In genomic region chr5:11182441-11183080, GRCh38 we compare ENCODE assay signal across 8 cellular contexts.
DNase-seq lines count a peak whose midpoint lies in the region; ATAC-seq and TF ChIP-seq lines count a peak whose summit lies in the region.

No MANE protein-coding gene starts in this region.

- H3K4me3 ChIP-seq in Panc1 (ENCODE audit: low read depth in 2 of 2, low read length in 2 of 2) (no peak overlapping the region), tibial artery (no peak overlapping the region)
- H3K4me3 ChIP-seq in effector memory CD4-positive, alpha-beta T cell (ENCODE audit: insufficient read depth, low read depth, low read length, poor library complexity, severe bottlenecking), result no peak overlapping the region

- no TSS peak for BruUV-seq in Panc1 (replicated peaks; lab: Mats Ljungman, UMichigan)

- in situ Hi-C loops in Panc1 (cut with HindIII; ENCODE audit: low pct_unique_long_range_greater_than_20kb, low sequenced_read_pairs), result no loop called here

- H3K36me3 ChIP-seq in Panc1 (ENCODE audit: control insufficient read depth, insufficient read depth, low read length) (no peaks in the 10 kb centered on the region), tibial artery (no peaks in the 10 kb centered on the region)
- no peaks in the 10 kb centered on the region for H3K36me3 ChIP-seq in effector memory CD4-positive, alpha-beta T cell (ENCODE audit: control insufficient read depth, insufficient read depth, low read length)

- H3K27ac ChIP-seq in Panc1 (ENCODE audit: low read length) (no peak overlapping the region), tibial artery (no peak overlapping the region)
- no peak overlapping the region for H3K27ac ChIP-seq in effector memory CD4-positive, alpha-beta T cell (ENCODE audit: insufficient read depth, low read length, poor library complexity, severe bottlenecking)

- ATAC-seq in HG03442 (IDR thresholded peaks at IDR 0.05; ENCODE audit: unreplicated experiment) (peak; percentile 64), Panc1 (peak; percentile 74), omental fat pad (ENCODE audit: low FRiP score) (no peak)

- POLR2A ChIA-PET in Panc1 (lab: Charles Lee), result no interaction called here

- peak; percentile 2 for DNase-seq in DMS153 treated with DMSO at 0.1 percent for 48 hours (lab: John Stamatoyannopoulos, UW; ENCODE audit: unreplicated experiment)
- no peak for DNase-seq in DMS153 (lab: John Stamatoyannopoulos, UW)
- DNase-seq in Panc1 (ENCODE audit: low read depth, low spot score), result peak; percentile 12
- peak; percentile 21 for DNase-seq in fibroblast of the conjunctiva (ENCODE audit: low read depth)
- no peak for DNase-seq in tibial artery
- no peak for DNase-seq in effector memory CD4-positive, alpha-beta T cell
- no peak for DNase-seq in omental fat pad (ENCODE audit: low spot score)

- intact Hi-C loops in Panc1 (cut with micrococcal nuclease; ENCODE audit: unreplicated experiment), result loop anchor here (5.0 to 10.0 kb wide), 3 partner anchors 188 to 728 kb away; no protein-coding TSS in a partner anchor
- intact Hi-C loops in tibial artery (cut with DNase I; ENCODE audit: low total_unique reads), result no loop called here

- no peaks in the 10 kb centered on the region for H3K9me3 ChIP-seq in Panc1 (ENCODE audit: control insufficient read depth, insufficient read depth, low read depth, low read length)
- no peaks in the 10 kb centered on the region for H3K9me3 ChIP-seq in tibial artery
- no peaks in the 10 kb centered on the region for H3K9me3 ChIP-seq in effector memory CD4-positive, alpha-beta T cell (ENCODE audit: control insufficient read depth, low read length)

- H3K27me3 ChIP-seq in Panc1 (ENCODE audit: control insufficient read depth, insufficient read depth, low read length) (peaks cover 7% of the 10 kb centered on the region), tibial artery (peaks cover 0 to 3% of the 10 kb centered on the region in 2 donors)
- H3K27me3 ChIP-seq in effector memory CD4-positive, alpha-beta T cell (replicated peaks; ENCODE audit: control insufficient read depth, insufficient read depth, low read length, poor library complexity, severe bottlenecking), result no peaks in the 10 kb centered on the region

- TF ChIP-seq CTCF in Panc1 (IDR thresholded peaks at IDR 0.05) (peak; percentile 71), tibial artery (IDR thresholded peaks at IDR 0.05) (peak; percentile 18 to 34), omental fat pad (IDR thresholded peaks at IDR 0.05) (no peak)

- no peaks in the 10 kb centered on the region for H3K4me1 ChIP-seq in Panc1 (ENCODE audit: control insufficient read depth, insufficient read depth, low read length)
- no peaks in the 10 kb centered on the region for H3K4me1 ChIP-seq in tibial artery
- no peaks in the 10 kb centered on the region for H3K4me1 ChIP-seq in effector memory CD4-positive, alpha-beta T cell (ENCODE audit: control insufficient read depth, insufficient read depth, low read length, poor library complexity, severe bottlenecking)

- CTCF ChIA-PET in Panc1 (lab: Charles Lee), result interaction anchor here (0.6 kb wide), 1 partner anchor 193 kb away, joined by 3 read pairs; no protein-coding TSS in a partner anchor

Comparison
In these comparisons a context has a peak if more than half of its experiments do, and no peak if none do; other contexts are left out.
1. DNase-seq: peak in DMS153 treated with DMSO at 0.1 percent for 48 hours (single experiment), Panc1 (single experiment) and fibroblast of the conjunctiva (single experiment); none in DMS153 (single experiment), tibial artery (0 of 2), effector memory CD4-positive, alpha-beta T cell (0 of 3) and omental fat pad (single experiment).
2. CTCF ChIP-seq: peak in Panc1 (single experiment) and tibial artery (2 of 2); none in omental fat pad (0 of 3).